Comparison of ENCODE assay signal across 10 cellular contexts in the genomic region with DNA sequence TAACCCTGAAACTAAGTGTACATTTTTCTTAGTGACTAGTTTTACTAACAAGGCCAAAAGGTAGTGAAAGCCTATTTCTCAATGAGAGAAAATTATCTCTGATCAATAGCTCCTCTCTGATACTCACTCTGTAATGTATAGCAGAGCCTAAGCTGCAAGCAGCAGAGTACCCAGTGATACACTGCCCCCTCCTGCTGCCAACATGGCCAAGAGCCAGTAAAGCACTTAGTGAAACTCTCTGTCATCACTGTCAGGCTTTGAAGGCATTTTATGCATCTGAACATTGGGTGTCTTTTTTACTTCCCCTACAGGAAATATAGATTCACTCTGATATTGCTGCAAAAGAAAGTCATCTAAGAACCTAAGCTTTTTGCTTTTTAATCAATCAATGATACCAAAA.
A peak's percentile ranks its signal among the peaks of the same experiment; 100 is the strongest.
DNase-seq lines count a peak whose midpoint lies in the region; ATAC-seq and TF ChIP-seq lines count a peak whose summit lies in the region.
"Had no signal": no experiment of that assay in that cellular context is flagged by ENCODE, and none has a peak within 500 bp of the region (broad histone marks: within the 10 kb centered on the region; RNA-seq: fewer than 3 reads in every experiment).

No MANE protein-coding gene starts in this region.

- no peak for TF ChIP-seq CTCF in foreskin fibroblast (IDR thresholded peaks at IDR 0.05; ENCODE audit: low read depth, low read length)

- H3K4me1 Mint-ChIP-seq in stimulated activated naive B cell treated with anti-CD40 and anti-IgM and Interleukin-4, amounts not matched to agents 10 μg/mL and 1 μg/mL and 100 μg/mL, for 72 hours = no peaks in the 10 kb centered on the region

- DNase-seq in NCI-H1105 treated with DMSO at 0.1 percent for 48 hours (lab: John Stamatoyannopoulos, UW) (peak; percentile 81), NCI-H524 treated with DMSO at 0.1 percent for 48 hours (lab: John Stamatoyannopoulos, UW) (peak; percentile 25), foreskin fibroblast (peak; percentile 2 to 65), hippocampal formation (lab: John Stamatoyannopoulos, UW) (no peak)
- DNase-seq in stimulated activated naive B cell treated with anti-CD40 and anti-IgM and Interleukin-4, amounts not matched to agents 10 μg/mL and 1 μg/mL and 100 μg/mL, for 72 hours = no peak
- DNase-seq: adrenal gland; effector memory CD8-positive, alpha-beta T cell; NCI-H526 treated with DMSO at 0.1 percent for 48 hours had no signal

- ATAC-seq in stimulated activated naive B cell treated with anti-CD40 and anti-IgM and Interleukin-4, amounts not matched to agents 10 μg/mL and 1 μg/mL and 100 μg/mL, for 72 hours (replicated peaks) = peak; percentile 41 to 64
- ATAC-seq in HG03432 (IDR thresholded peaks at IDR 0.05; ENCODE audit: unreplicated experiment) (no peak), GM21825 (IDR thresholded peaks at IDR 0.05; ENCODE audit: unreplicated experiment) (no peak)
- ATAC-seq: effector memory CD8-positive, alpha-beta T cell had no signal

- H3K4me3 Mint-ChIP-seq in stimulated activated naive B cell treated with anti-CD40 and anti-IgM and Interleukin-4, amounts not matched to agents 10 μg/mL and 1 μg/mL and 100 μg/mL, for 72 hours = no peak overlapping the region
- H3K4me3 Mint-ChIP-seq: effector memory CD8-positive, alpha-beta T cell had no signal

- H3K9me3 Mint-ChIP-seq in stimulated activated naive B cell treated with anti-CD40 and anti-IgM and Interleukin-4, amounts not matched to agents 10 μg/mL and 1 μg/mL and 100 μg/mL, for 72 hours = peaks cover 0 to 2% of the 10 kb centered on the region in 2 donors

- no peaks in the 10 kb centered on the region for H3K27me3 Mint-ChIP-seq in stimulated activated naive B cell treated with anti-CD40 and anti-IgM and Interleukin-4, amounts not matched to agents 10 μg/mL and 1 μg/mL and 100 μg/mL, for 72 hours
- H3K27me3 Mint-ChIP-seq: effector memory CD8-positive, alpha-beta T cell had no signal

- no peaks in the 10 kb centered on the region for H3K36me3 Mint-ChIP-seq in stimulated activated naive B cell treated with anti-CD40 and anti-IgM and Interleukin-4, amounts not matched to agents 10 μg/mL and 1 μg/mL and 100 μg/mL, for 72 hours

- H3K4me3 ChIP-seq in foreskin fibroblast (ENCODE audit: low read depth in 1 of 2, low read length in 2 of 2) = no peak overlapping the region
- H3K4me3 ChIP-seq: adrenal gland had no signal

- no peak overlapping the region for H3K27ac Mint-ChIP-seq in stimulated activated naive B cell treated with anti-CD40 and anti-IgM and Interleukin-4, amounts not matched to agents 10 μg/mL and 1 μg/mL and 100 μg/mL, for 72 hours
- H3K27ac Mint-ChIP-seq: effector memory CD8-positive, alpha-beta T cell had no signal

Comparison
In these comparisons a context has a peak if more than half of its experiments do, and no peak if none do; other contexts are left out.
1. DNase-seq: peak in NCI-H1105 treated with DMSO at 0.1 percent for 48 hours (single experiment), NCI-H524 treated with DMSO at 0.1 percent for 48 hours (single experiment) and foreskin fibroblast (2 of 2); none in stimulated activated naive B cell treated with anti-CD40 and anti-IgM and Interleukin-4, amounts not matched to agents 10 μg/mL and 1 μg/mL and 100 μg/mL, for 72 hours (single experiment) and hippocampal formation (0 of 2).
2. ATAC-seq: peak in stimulated activated naive B cell treated with anti-CD40 and anti-IgM and Interleukin-4, amounts not matched to agents 10 μg/mL and 1 μg/mL and 100 μg/mL, for 72 hours (2 of 2); none in HG03432 (single experiment) and GM21825 (single experiment).